Comparison of ENCODE assay signal across 25 cellular contexts in genomic region chr18:48188609-48189008, GRCh38.
DNase-seq lines count a peak whose midpoint lies in the region; ATAC-seq and TF ChIP-seq lines count a peak whose summit lies in the region.
"Had no signal": no experiment of that assay in that cellular context is flagged by ENCODE, and none has a peak within 500 bp of the region (broad histone marks: within the 10 kb centered on the region; RNA-seq: fewer than 3 reads in every experiment).

No MANE protein-coding gene starts in this region.

- H3K4me3 ChIP-seq in HEK293 (ENCODE audit: low read depth, low read length) (no peak overlapping the region), endodermal cell (ENCODE audit: low read length) (no peak overlapping the region)
- H3K4me3 ChIP-seq: BLaER1, GM12878 had no signal

- H2BK5ac ChIP-seq in H9 (ENCODE audit: insufficient read length, low read length) = no peak overlapping the region

- DNase-seq in H9 = peak; percentile 5
- DNase-seq in endodermal cell = peak; percentile 7
- DNase-seq in posterior vena cava (ENCODE audit: low spot score) = peak; percentile 6
- no peak for DNase-seq in H4 (ENCODE audit: low spot score)
- DNase-seq: 8988T; ACHN; BE2C; C1 segment of cervical spinal cord; CD4-positive, alpha-beta memory T cell; CD4-positive, CD25-positive, alpha-beta regulatory T cell; CD8-positive, alpha-beta memory T cell; COR-L47; DMS 273 treated with DMSO at 0.1 percent for 48 hours; DMS153; DMS53; DMS79; DND-41; EL; GDM1 had no signal

- H3K9ac ChIP-seq in H9 (ENCODE audit: extremely low read depth, insufficient read length, low read length) (no peak overlapping the region), endodermal cell (ENCODE audit: extremely low read depth, low read length, poor library complexity, severe bottlenecking) (no peak overlapping the region)
- H3K9ac ChIP-seq: BLaER1 had no signal

- CTCF ChIA-PET in HEK293 (lab: Yijun Ruan, JAX) = no interaction called here

- H3K18ac ChIP-seq in H9 (ENCODE audit: insufficient read length, low read depth, low read length) = no peak overlapping the region

- ATAC-seq in GM19395 (IDR thresholded peaks at IDR 0.05; ENCODE audit: unreplicated experiment) (no peak), HG02571 (IDR thresholded peaks at IDR 0.05; ENCODE audit: unreplicated experiment) (no peak)
- ATAC-seq: GM12878 had no signal

- H3K27ac Mint-ChIP-seq in H9 (no peak overlapping the region), endodermal cell (no peak overlapping the region)
- H3K27ac Mint-ChIP-seq: CD4-positive, alpha-beta memory T cell; CD4-positive, CD25-positive, alpha-beta regulatory T cell; CD8-positive, alpha-beta memory T cell had no signal

- H3K27me3 Mint-ChIP-seq in H9 (ENCODE audit: low read depth) (peaks cover 10% of the 10 kb centered on the region), endodermal cell (ENCODE audit: insufficient read depth) (peaks cover 15% of the 10 kb centered on the region)

- no peak overlapping the region for H4K8ac ChIP-seq in H9 (replicated peaks; ENCODE audit: insufficient read length, low read depth, low read length)

- H3K9me3 Mint-ChIP-seq in H9 (no peaks in the 10 kb centered on the region), endodermal cell (no peaks in the 10 kb centered on the region)
- H3K9me3 Mint-ChIP-seq: CD14-positive monocyte; CD4-positive, alpha-beta memory T cell; CD8-positive, alpha-beta memory T cell had no signal

- intact Hi-C loops in posterior vena cava (cut with DNase I) = loop anchor here in 1 of 2 donors (1.0 kb wide), 1 partner anchor 36 kb away; no protein-coding TSS in a partner anchor

- no peak overlapping the region for H3T11ph ChIP-seq in H9 (ENCODE audit: low read length)

- no CpG with 5 or more reads among the region's 2 CpGs for WGBS in H9 (ENCODE audit: extremely low coverage, insufficient read length, low lambda C conversion rate)
- 93 to 100% methylated on average over 1 to 2 of the region's 2 CpGs for WGBS in endodermal cell (ENCODE audit: insufficient coverage in 1 of 2, insufficient read length in 1 of 2), 2 experiments

- H4K91ac ChIP-seq in H9 (ENCODE audit: insufficient read length, low read depth, low read length) = no peak overlapping the region

- no peaks in the 10 kb centered on the region for H4K20me1 ChIP-seq in H9 (ENCODE audit: control insufficient read depth, insufficient read depth, insufficient read length)
- H4K20me1 ChIP-seq: BLaER1 had no signal

- TF ChIP-seq CTCF in H9 (conservative IDR thresholded peaks at IDR 0.05) = no peak
- TF ChIP-seq CTCF in HEK293 (tag by site-specific recombination; IDR thresholded peaks at IDR 0.05) = no peak
- TF ChIP-seq CTCF in endodermal cell (conservative IDR thresholded peaks at IDR 0.05) = no peak

- no peak overlapping the region for H3K14ac ChIP-seq in H9 (ENCODE audit: insufficient read depth, low read length)

- no peak overlapping the region for H4K5ac ChIP-seq in H9 (ENCODE audit: insufficient read length, low read depth, low read length)

- no peaks in the 10 kb centered on the region for H3K36me3 ChIP-seq in HEK293 (ENCODE audit: control insufficient read depth in 2 of 2, insufficient read depth in 1 of 2, low read length in 2 of 2)
- H3K36me3 ChIP-seq in endodermal cell (ENCODE audit: control insufficient read depth, insufficient read depth, low read length) = no peaks in the 10 kb centered on the region
- H3K36me3 ChIP-seq: BE2C, BLaER1 had no signal

- H3K4me3 Mint-ChIP-seq in H9 (no peak overlapping the region), endodermal cell (no peak overlapping the region)
- H3K4me3 Mint-ChIP-seq: CD14-positive monocyte; CD4-positive, alpha-beta memory T cell; CD4-positive, CD25-positive, alpha-beta regulatory T cell; CD8-positive, alpha-beta memory T cell had no signal

- POLR2A ChIA-PET in HEK293 (lab: Yijun Ruan, JAX) = no interaction called here

- no peaks in the 10 kb centered on the region; the same call in 1 of the 2 replicates for H3K27me3 ChIP-seq in H9 (ENCODE audit: insufficient read depth, low read length)
- H3K27me3 ChIP-seq in endodermal cell (ENCODE audit: control insufficient read depth, insufficient read depth, low read length, poor library complexity, severe bottlenecking) = no peaks in the 10 kb centered on the region
- H3K27me3 ChIP-seq: BE2C, BLaER1 had no signal

- H3K23me2 ChIP-seq in H9 (ENCODE audit: insufficient read length, low read depth, low read length, poor library complexity, severe bottlenecking) = no peaks in the 10 kb centered on the region

- no peak overlapping the region for H3K4ac ChIP-seq in H9 (ENCODE audit: low read depth, low read length)

- no peak overlapping the region for H2BK15ac ChIP-seq in H9 (ENCODE audit: low read depth, low read length)

- no peaks in the 10 kb centered on the region for H3K9me3 ChIP-seq in H9 (ENCODE audit: control insufficient read depth, low read depth, low read length)
- no peaks in the 10 kb centered on the region for H3K9me3 ChIP-seq in HEK293 (ENCODE audit: control insufficient read depth, insufficient read depth, low read depth, low read length)
- H3K9me3 ChIP-seq in endodermal cell (ENCODE audit: control insufficient read depth, low read length) = no peaks in the 10 kb centered on the region
- H3K9me3 ChIP-seq: BE2C, BLaER1 had no signal

- H3K4me1 ChIP-seq in H9 (ENCODE audit: insufficient read depth, low read length) = no peaks in the 10 kb centered on the region
- H3K4me1 ChIP-seq in HEK293 (ENCODE audit: control insufficient read depth, insufficient read depth, low read length) = peaks cover 2% of the 10 kb centered on the region; the same call in 1 of the 2 replicates
- H3K4me1 ChIP-seq in endodermal cell (ENCODE audit: control insufficient read depth, insufficient read depth, low read length) = peaks cover 7% of the 10 kb centered on the region
- H3K4me1 ChIP-seq: BLaER1 had no signal

- no peak overlapping the region for H3K23ac ChIP-seq in H9 (ENCODE audit: insufficient read length, low read depth, low read length)

- H3K79me1 ChIP-seq in H9 (ENCODE audit: insufficient read depth, low read depth, low read length, poor library complexity, severe bottlenecking) = no peaks in the 10 kb centered on the region

- no peaks in the 10 kb centered on the region for H3K79me2 ChIP-seq in H9 (ENCODE audit: insufficient read depth, low read length)

- no peaks in the 10 kb centered on the region for H3K36me3 Mint-ChIP-seq in H9 (ENCODE audit: insufficient read depth in 1 of 3, low read depth in 3 of 3)
- no peaks in the 10 kb centered on the region for H3K36me3 Mint-ChIP-seq in endodermal cell (ENCODE audit: low read depth)
- H3K36me3 Mint-ChIP-seq: CD14-positive monocyte; CD4-positive, alpha-beta memory T cell; CD4-positive, CD25-positive, alpha-beta regulatory T cell had no signal

- H3K27ac ChIP-seq in H9 (ENCODE audit: insufficient read length, low read depth, low read length) (no peak overlapping the region), HEK293 (ENCODE audit: extremely low read depth, low read depth, low read length) (no peak overlapping the region), endodermal cell (ENCODE audit: low read depth, low read length) (no peak overlapping the region)
- H3K27ac ChIP-seq: BLaER1 had no signal

- no peak overlapping the region for H2BK120ac ChIP-seq in H9 (ENCODE audit: low read depth, low read length, poor library complexity, severe bottlenecking)

- H3K4me2 ChIP-seq in H9 (ENCODE audit: insufficient read depth, insufficient read length, low read length) = no peak overlapping the region
- H3K4me2 ChIP-seq: BLaER1 had no signal

- no peak overlapping the region for H2AFZ ChIP-seq in H9 (ENCODE audit: low read length)

- no peak overlapping the region for H2BK12ac ChIP-seq in H9 (ENCODE audit: insufficient read length, low read depth, low read length)

- no peak overlapping the region for H3K56ac ChIP-seq in H9 (ENCODE audit: insufficient read length, low read depth, low read length)

- H2BK20ac ChIP-seq in H9 (ENCODE audit: low read depth, low read length, poor library complexity, severe bottlenecking) = no peak overlapping the region

- no peak overlapping the region for H2AK5ac ChIP-seq in H9 (ENCODE audit: insufficient read length, low read length)

- H3K4me1 Mint-ChIP-seq in H9 (peaks cover 4 to 11% of the 10 kb centered on the region in 2 experiments; a peak in 3 of 4 replicates), endodermal cell (peaks cover 8% of the 10 kb centered on the region)
- H3K4me1 Mint-ChIP-seq: CD14-positive monocyte; CD4-positive, alpha-beta memory T cell; CD4-positive, CD25-positive, alpha-beta regulatory T cell; CD8-positive, alpha-beta memory T cell had no signal

TF ChIP-seq in HEK293, 187 proteins besides CTCF, POLR2A, EP300 and RAD21:
- TF ChIP-seq OSR2 (tag by site-specific recombination; IDR thresholded peaks at IDR 0.05) (no peak), ZNF585B (tag by site-specific recombination; IDR thresholded peaks at IDR 0.05) (peak; percentile 61)
TF ChIP-seq in HEK293: peak in this region for 1.
